Comparison of ENCODE assay signal across 12 cellular contexts in genomic region chr11:48041877-48042698, GRCh38.
DNase-seq lines count a peak whose midpoint lies in the region; ATAC-seq and TF ChIP-seq lines count a peak whose summit lies in the region.
"Had no signal": no experiment of that assay in that cellular context is flagged by ENCODE, and none has a peak within 500 bp of the region (broad histone marks: within the 10 kb centered on the region; RNA-seq: fewer than 3 reads in every experiment).

No MANE protein-coding gene starts in this region.

- no TSS peak for BruUV-seq in MCF 10A (replicated peaks; lab: Mats Ljungman, UMichigan)

- CTCF ChIA-PET in MCF 10A (lab: Yijun Ruan, JAX): no interaction called here

- TF ChIP-seq CTCF in MCF 10A (IDR thresholded peaks at IDR 0.05; ENCODE audit: unreplicated experiment): no peak

- H3K4me1 Mint-ChIP-seq in activated CD4-positive, alpha-beta T cell treated with anti-CD3 and anti-CD28 coated beads, Interleukin-2, amount 10 ng/mL, durations not matched to agents 24 days and 14 days: peaks cover 65% of the 10 kb centered on the region
- H3K4me1 Mint-ChIP-seq in activated T-helper 1 cell treated with anti-CD3 and anti-CD28 coated beads, Interleukin-12 subunit alpha, Interleukin-12 subunit beta, Interleukin-2, Interleukin-4 antibody, amounts not matched to agents 30 ng/mL and 10 ng/mL and 1 ng/mL, durations not matched to agents 14 hours and 24 hours and 36 hours (ENCODE audit: low read depth): peaks cover 70% of the 10 kb centered on the region
- H3K4me1 Mint-ChIP-seq in stimulated activated memory B cell treated with anti-CD40 and anti-IgM and Interleukin-4, amounts not matched to agents 10 μg/mL and 1 μg/mL and 100 μg/mL, for 72 hours: peaks cover 49% of the 10 kb centered on the region
- H3K4me1 Mint-ChIP-seq in MCF 10A (ENCODE audit: insufficient read depth, unreplicated experiment): peaks cover 6% of the 10 kb centered on the region

- H3K4me3 Mint-ChIP-seq in activated CD4-positive, alpha-beta T cell treated with anti-CD3 and anti-CD28 coated beads, Interleukin-2, amount 10 ng/mL, durations not matched to agents 24 days and 14 days: peak overlapping the region; percentile 36
- peak overlapping the region; percentile 20 for H3K4me3 Mint-ChIP-seq in activated T-helper 1 cell treated with anti-CD3 and anti-CD28 coated beads, Interleukin-12 subunit alpha, Interleukin-12 subunit beta, Interleukin-2, Interleukin-4 antibody, amounts not matched to agents 30 ng/mL and 10 ng/mL and 1 ng/mL, durations not matched to agents 14 hours and 24 hours and 36 hours
- H3K4me3 Mint-ChIP-seq in stimulated activated memory B cell treated with anti-CD40 and anti-IgM and Interleukin-4, amounts not matched to agents 10 μg/mL and 1 μg/mL and 100 μg/mL, for 72 hours: no peak overlapping the region
- H3K4me3 Mint-ChIP-seq in MCF 10A (ENCODE audit: unreplicated experiment): no peak overlapping the region

- no peaks in the 10 kb centered on the region for H3K9me3 Mint-ChIP-seq in activated CD4-positive, alpha-beta T cell treated with anti-CD3 and anti-CD28 coated beads, Interleukin-2, amount 10 ng/mL, durations not matched to agents 24 days and 14 days
- H3K9me3 Mint-ChIP-seq in activated T-helper 1 cell treated with anti-CD3 and anti-CD28 coated beads, Interleukin-12 subunit alpha, Interleukin-12 subunit beta, Interleukin-2, Interleukin-4 antibody, amounts not matched to agents 30 ng/mL and 10 ng/mL and 1 ng/mL, durations not matched to agents 14 hours and 24 hours and 36 hours: no peaks in the 10 kb centered on the region
- no peaks in the 10 kb centered on the region for H3K9me3 Mint-ChIP-seq in stimulated activated memory B cell treated with anti-CD40 and anti-IgM and Interleukin-4, amounts not matched to agents 10 μg/mL and 1 μg/mL and 100 μg/mL, for 72 hours
- no peaks in the 10 kb centered on the region for H3K9me3 Mint-ChIP-seq in MCF 10A (ENCODE audit: unreplicated experiment)

- peak; percentile 52 for ATAC-seq in left lobe of liver
- ATAC-seq in stimulated activated memory B cell treated with anti-CD40 and anti-IgM and Interleukin-4, amounts not matched to agents 10 μg/mL and 1 μg/mL and 100 μg/mL, for 72 hours: no peak

- H3K27ac Mint-ChIP-seq in activated CD4-positive, alpha-beta T cell treated with anti-CD3 and anti-CD28 coated beads, Interleukin-2, amount 10 ng/mL, durations not matched to agents 24 days and 14 days: peak overlapping the region; percentile 82
- H3K27ac Mint-ChIP-seq in activated T-helper 1 cell treated with anti-CD3 and anti-CD28 coated beads, Interleukin-12 subunit alpha, Interleukin-12 subunit beta, Interleukin-2, Interleukin-4 antibody, amounts not matched to agents 30 ng/mL and 10 ng/mL and 1 ng/mL, durations not matched to agents 14 hours and 24 hours and 36 hours: peak overlapping the region; percentile 76
- H3K27ac Mint-ChIP-seq in stimulated activated memory B cell treated with anti-CD40 and anti-IgM and Interleukin-4, amounts not matched to agents 10 μg/mL and 1 μg/mL and 100 μg/mL, for 72 hours: peak overlapping the region; percentile 42
- no peak overlapping the region for H3K27ac Mint-ChIP-seq in MCF 10A (ENCODE audit: low read depth, unreplicated experiment)

- no peak for DNase-seq in activated CD4-positive, alpha-beta T cell treated with anti-CD3 and anti-CD28 coated beads, Interleukin-2, amount 10 ng/mL, durations not matched to agents 24 days and 14 days
- DNase-seq in activated CD4-positive, alpha-beta T cell treated with anti-CD3 and anti-CD28 coated beads, Interleukin-2, amount 50 U/mL, for 1 hour: no peak
- no peak for DNase-seq in activated T-helper 1 cell treated with anti-CD3 and anti-CD28 coated beads, Interleukin-12 subunit alpha, Interleukin-12 subunit beta, Interleukin-2, Interleukin-4 antibody, amounts not matched to agents 30 ng/mL and 10 ng/mL and 1 ng/mL, durations not matched to agents 14 hours and 24 hours and 36 hours (ENCODE audit: low spot score)
- no peak for DNase-seq in left lobe of liver (ENCODE audit: low spot score)
- no peak for DNase-seq in NCI-H2029 (lab: John Stamatoyannopoulos, UW)
- no peak for DNase-seq in NCI-H1694 treated with DMSO at 0.1 percent for 48 hours (lab: John Stamatoyannopoulos, UW)
- DNase-seq in MCF 10A (ENCODE audit: unreplicated experiment): no peak
- DNase-seq: adrenal gland, dermis blood vessel endothelial cell, NCI-H2081, SK-N-SH had no signal

- peaks cover 35% of the 10 kb centered on the region for H3K36me3 Mint-ChIP-seq in activated CD4-positive, alpha-beta T cell treated with anti-CD3 and anti-CD28 coated beads, Interleukin-2, amount 10 ng/mL, durations not matched to agents 24 days and 14 days (ENCODE audit: low read depth)
- H3K36me3 Mint-ChIP-seq in activated T-helper 1 cell treated with anti-CD3 and anti-CD28 coated beads, Interleukin-12 subunit alpha, Interleukin-12 subunit beta, Interleukin-2, Interleukin-4 antibody, amounts not matched to agents 30 ng/mL and 10 ng/mL and 1 ng/mL, durations not matched to agents 14 hours and 24 hours and 36 hours (ENCODE audit: low read depth): peaks cover 21% of the 10 kb centered on the region
- H3K36me3 Mint-ChIP-seq in stimulated activated memory B cell treated with anti-CD40 and anti-IgM and Interleukin-4, amounts not matched to agents 10 μg/mL and 1 μg/mL and 100 μg/mL, for 72 hours: peaks cover 12% of the 10 kb centered on the region
- no peaks in the 10 kb centered on the region for H3K36me3 Mint-ChIP-seq in MCF 10A (ENCODE audit: insufficient read depth, unreplicated experiment)

- intact Hi-C loops in activated CD4-positive, alpha-beta T cell treated with anti-CD3 and anti-CD28 coated beads, Interleukin-2, amount 10 ng/mL, durations not matched to agents 24 days and 14 days (cut with micrococcal nuclease): no loop called here
- intact Hi-C loops in activated T-helper 1 cell treated with anti-CD3 and anti-CD28 coated beads, Interleukin-12 subunit alpha, Interleukin-12 subunit beta, Interleukin-2, Interleukin-4 antibody, amounts not matched to agents 30 ng/mL and 10 ng/mL and 1 ng/mL, durations not matched to agents 14 hours and 24 hours and 36 hours (cut with micrococcal nuclease): no loop called here
- intact Hi-C loops in MCF 10A (cut with micrococcal nuclease): loop anchor here (10.0 kb wide), 1 partner anchor 57 kb away; the partner anchor contains the start of gene PTPRJ

- H3K27me3 Mint-ChIP-seq in activated CD4-positive, alpha-beta T cell treated with anti-CD3 and anti-CD28 coated beads, Interleukin-2, amount 10 ng/mL, durations not matched to agents 24 days and 14 days: no peaks in the 10 kb centered on the region
- no peaks in the 10 kb centered on the region for H3K27me3 Mint-ChIP-seq in activated T-helper 1 cell treated with anti-CD3 and anti-CD28 coated beads, Interleukin-12 subunit alpha, Interleukin-12 subunit beta, Interleukin-2, Interleukin-4 antibody, amounts not matched to agents 30 ng/mL and 10 ng/mL and 1 ng/mL, durations not matched to agents 14 hours and 24 hours and 36 hours (ENCODE audit: insufficient read depth)
- H3K27me3 Mint-ChIP-seq in stimulated activated memory B cell treated with anti-CD40 and anti-IgM and Interleukin-4, amounts not matched to agents 10 μg/mL and 1 μg/mL and 100 μg/mL, for 72 hours: no peaks in the 10 kb centered on the region
- H3K27me3 Mint-ChIP-seq in MCF 10A (ENCODE audit: insufficient read depth, unreplicated experiment): no peaks in the 10 kb centered on the region

- POLR2A ChIA-PET in MCF 10A (lab: Yijun Ruan, JAX): no interaction called here

Comparison
In these comparisons a context has a peak if more than half of its experiments do, and no peak if none do; other contexts are left out.
1. H3K4me3 Mint-ChIP-seq: peak in activated CD4-positive, alpha-beta T cell treated with anti-CD3 and anti-CD28 coated beads, Interleukin-2, amount 10 ng/mL, durations not matched to agents 24 days and 14 days (single experiment) and activated T-helper 1 cell treated with anti-CD3 and anti-CD28 coated beads, Interleukin-12 subunit alpha, Interleukin-12 subunit beta, Interleukin-2, Interleukin-4 antibody, amounts not matched to agents 30 ng/mL and 10 ng/mL and 1 ng/mL, durations not matched to agents 14 hours and 24 hours and 36 hours (single experiment); none in stimulated activated memory B cell treated with anti-CD40 and anti-IgM and Interleukin-4, amounts not matched to agents 10 μg/mL and 1 μg/mL and 100 μg/mL, for 72 hours (single experiment) and MCF 10A (single experiment).